1 cellular context compared by ENCODE assay signal in genomic region chr10:11783558-11783865, GRCh38.
TF ChIP-seq lines count a peak whose summit lies in the region.

No MANE protein-coding gene starts in this region.

TF ChIP-seq in GM23338, 12 proteins besides CTCF, POLR2A, EP300 and RAD21 (continued from another document):
- TF ChIP-seq REST (IDR thresholded peaks at IDR 0.05; ENCODE audit: unreplicated experiment) (no peak), ZNF462 (CRISPR knock-in tag; IDR thresholded peaks at IDR 0.05) (no peak)
